ENCODE assay signal across 15 cellular contexts in genomic region chr1:53131590-53131938, GRCh38. TPM values are rescaled to one million over a fixed set of nuclear protein-coding genes. Genes with fewer than 3 reads are reported as not detected.
A peak's percentile ranks its signal among the peaks of the same experiment; 100 is the strongest.
DNase-seq lines count a peak whose midpoint lies in the region; ATAC-seq and TF ChIP-seq lines count a peak whose summit lies in the region.
"Had no signal": no experiment of that assay in that cellular context is flagged by ENCODE, and none has a peak within 500 bp of the region (broad histone marks: within the 10 kb centered on the region; RNA-seq: fewer than 3 reads in every experiment).

No MANE protein-coding gene starts in this region.

- H3K9me3 Mint-ChIP-seq in effector memory CD8-positive, alpha-beta T cell, result no peaks in the 10 kb centered on the region
- no peaks in the 10 kb centered on the region for H3K9me3 Mint-ChIP-seq in osteocyte (ENCODE audit: unreplicated experiment)

- WGBS in transverse colon (ENCODE audit: low coverage in 1 of 2), 2 donors, result 66 to 82% methylated on average over 2 of the region's 2 CpGs

- TF ChIP-seq POLR2A in transverse colon (IDR thresholded peaks at IDR 0.05), result no peak

- no peaks in the 10 kb centered on the region for H3K27me3 ChIP-seq in transverse colon
- H3K27me3 ChIP-seq: Peyer's patch had no signal

- peak overlapping the region; percentile 60 to 88 (median 73) for H3K27ac ChIP-seq in transverse colon

- no peak overlapping the region for H3K4me3 ChIP-seq in transverse colon
- H3K4me3 ChIP-seq: Peyer's patch had no signal

- TF ChIP-seq CTCF in transverse colon (IDR thresholded peaks at IDR 0.05) (no peak), osteocyte (IDR thresholded peaks at IDR 0.05) (no peak)

- in situ Hi-C loops in transverse colon (cut with MboI; ENCODE audit: low pct_ligation_motif_present in 1 of 4, low pct_unique_long_range_greater_than_20kb in 1 of 4, low sequenced_read_pairs in 3 of 4), result no loop called here

- ATAC-seq in effector memory CD8-positive, alpha-beta T cell (replicated peaks), result no peak
- no peak for ATAC-seq in sciatic nerve
- ATAC-seq in HG03457 (IDR thresholded peaks at IDR 0.05; ENCODE audit: unreplicated experiment), result no peak
- no peak for ATAC-seq in GM19463 (IDR thresholded peaks at IDR 0.05; ENCODE audit: unreplicated experiment)

- peaks cover 9 to 24% (median 15%) of the 10 kb centered on the region in 4 donors for H3K4me1 ChIP-seq in transverse colon

- no peaks in the 10 kb centered on the region for H3K36me3 ChIP-seq in transverse colon
- H3K36me3 ChIP-seq: Peyer's patch had no signal

- peak overlapping the region; percentile 60 to 69 for H3K27ac Mint-ChIP-seq in effector memory CD8-positive, alpha-beta T cell
- no peak overlapping the region for H3K27ac Mint-ChIP-seq in osteocyte (ENCODE audit: unreplicated experiment)

- peaks cover 26 to 48% of the 10 kb centered on the region in 2 donors for H3K4me1 Mint-ChIP-seq in effector memory CD8-positive, alpha-beta T cell (ENCODE audit: low read depth in 2 of 2)
- H3K4me1 Mint-ChIP-seq in osteocyte (ENCODE audit: unreplicated experiment), result peaks cover 21% of the 10 kb centered on the region

- no peak for DNase-seq in effector memory CD8-positive, alpha-beta T cell
- DNase-seq in islet precursor cell (peak; percentile 35), sciatic nerve (ENCODE audit: low spot score) (peak; percentile 27), transverse colon (no peak), osteocyte (ENCODE audit: extremely low spot score, unreplicated experiment) (no peak)
- DNase-seq: ACHN, DMS79, KG1, NCI-H1694 treated with DMSO at 0.1 percent for 48 hours had no signal

- intact Hi-C loops in sciatic nerve (cut with DNase I), result no loop called here
- intact Hi-C loops in transverse colon (cut with DNase I; ENCODE audit: low total_unique reads), result no loop called here

- H3K9me3 ChIP-seq in transverse colon, result no peaks in the 10 kb centered on the region
- H3K9me3 ChIP-seq: Peyer's patch had no signal

- peak overlapping the region in 1 of 2 donors; percentile 1 for H3K4me3 Mint-ChIP-seq in effector memory CD8-positive, alpha-beta T cell
- H3K4me3 Mint-ChIP-seq in osteocyte (ENCODE audit: unreplicated experiment), result no peak overlapping the region
- H3K4me3 Mint-ChIP-seq: CD14-positive monocyte had no signal

- no peaks in the 10 kb centered on the region for H3K27me3 Mint-ChIP-seq in effector memory CD8-positive, alpha-beta T cell
- H3K27me3 Mint-ChIP-seq in osteocyte (ENCODE audit: unreplicated experiment), result no peaks in the 10 kb centered on the region

- TF ChIP-seq EP300 in transverse colon (IDR thresholded peaks at IDR 0.05; ENCODE audit: low read depth), result no peak

- H3K36me3 Mint-ChIP-seq in effector memory CD8-positive, alpha-beta T cell (ENCODE audit: insufficient read depth), result peaks cover 4% of the 10 kb centered on the region
- no peaks in the 10 kb centered on the region for H3K36me3 Mint-ChIP-seq in osteocyte (ENCODE audit: unreplicated experiment)
- H3K36me3 Mint-ChIP-seq: CD14-positive monocyte had no signal

RNA-seq across cellular contexts. Expression of gene SLC1A7, which starts 10.9 kb away (rescaled TPM):
- total RNA-seq in sciatic nerve, result 0.89 TPM
- 1 to 10 TPM in 3 of 4 donors, not detected in 1; 1.1 to 1.6 (median 1.6) TPM for total RNA-seq in transverse colon
- not detected in 2 replicates for total RNA-seq in osteocyte
- total RNA-seq: H1, NCI-H460 had no signal

Comparison
In these comparisons a context has a peak if more than half of its experiments do, and no peak if none do; other contexts are left out.
1. DNase-seq: peak in islet precursor cell (single experiment) and sciatic nerve (single experiment); none in effector memory CD8-positive, alpha-beta T cell (0 of 3), transverse colon (single experiment) and osteocyte (single experiment).